ENCODE assay signal across 8 cellular contexts in the genomic region with DNA sequence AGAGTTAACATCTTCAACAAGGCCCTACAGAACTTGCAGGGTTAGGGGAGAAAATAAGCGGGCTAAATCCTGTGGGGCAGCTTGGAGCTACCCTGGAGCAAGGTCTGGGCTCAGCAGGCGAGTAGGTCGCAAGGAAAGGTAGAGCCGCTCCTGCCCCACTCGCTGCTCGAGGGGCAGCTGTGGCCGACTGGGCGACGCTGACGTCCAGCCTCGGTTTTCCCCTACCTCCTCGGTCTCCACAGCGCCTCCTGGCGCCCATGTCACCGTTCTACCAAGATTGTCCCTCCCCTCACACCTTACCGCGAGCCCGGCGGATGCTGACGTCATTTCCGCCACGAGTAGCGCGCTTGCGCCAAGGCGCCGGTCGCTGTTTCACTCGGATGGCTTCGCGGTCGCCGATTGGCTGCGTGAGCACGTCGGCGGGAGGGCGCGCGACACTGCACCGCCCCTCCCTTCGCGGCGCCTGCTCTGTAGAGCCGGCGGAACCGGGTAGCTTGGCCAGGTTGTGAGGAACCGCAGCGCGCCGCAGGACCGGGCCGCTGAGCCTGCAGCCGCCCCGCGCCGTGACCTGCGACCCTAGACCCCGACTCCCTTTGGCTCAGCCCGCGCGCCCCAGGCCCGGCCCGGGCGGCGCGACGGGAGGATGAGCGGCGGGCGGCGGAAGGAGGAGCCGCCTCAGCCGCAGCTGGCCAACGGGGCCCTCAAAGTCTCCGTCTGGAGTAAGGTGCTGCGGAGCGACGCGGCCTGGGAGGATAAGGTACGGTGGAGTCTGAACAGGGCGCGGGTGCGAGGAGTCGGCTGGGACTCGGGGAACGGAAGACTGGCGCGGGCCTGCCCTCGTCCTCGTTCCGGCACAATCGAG. TPM values are rescaled to one million over a fixed set of nuclear protein-coding genes. Genes with fewer than 3 reads are reported as not detected.
DNase-seq lines count a peak whose midpoint lies in the region; ATAC-seq and TF ChIP-seq lines count a peak whose summit lies in the region.

A gene with protein sequence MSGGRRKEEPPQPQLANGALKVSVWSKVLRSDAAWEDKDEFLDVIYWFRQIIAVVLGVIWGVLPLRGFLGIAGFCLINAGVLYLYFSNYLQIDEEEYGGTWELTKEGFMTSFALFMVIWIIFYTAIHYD (plus strand): TSS at position 471 of the 862 bp plus-strand sequence. CDS start 173 bp downstream, at position 644.

- H3K4me1 Mint-ChIP-seq in HFFc6 (ENCODE audit: low read depth) = peaks cover 20% of the 10 kb centered on the region
- peaks cover 26% of the 10 kb centered on the region for H3K4me1 Mint-ChIP-seq in activated naive CD4-positive, alpha-beta T cell treated with anti-CD3 and anti-CD28 coated beads, Interleukin-2, amount 50 U/mL, for 24 hours

- H3F3A ChIP-seq in SK-N-SH (replicated peaks; ENCODE audit: insufficient read depth) = no peaks in the 10 kb centered on the region

- H3K4me3 ChIP-seq in GM08714 (ENCODE audit: low read length) (peak within 1 kb of the TSS; percentile 92), NB4 (ENCODE audit: low read depth, low read length) (peak within 1 kb of the TSS; percentile 93), SK-N-SH (ENCODE audit: low read depth in 2 of 2, low read length in 1 of 2) (peak within 1 kb of the TSS; percentile 76 to 99), thoracic aorta (peak within 1 kb of the TSS; percentile 100)

- H3K4me3 Mint-ChIP-seq in HFFc6 = peak within 1 kb of the TSS; percentile 99
- peak within 1 kb of the TSS; percentile 99 for H3K4me3 Mint-ChIP-seq in activated naive CD4-positive, alpha-beta T cell treated with anti-CD3 and anti-CD28 coated beads, Interleukin-2, amount 50 U/mL, for 24 hours

- peak within 1 kb of the TSS; percentile 87 for H3K27ac Mint-ChIP-seq in HFFc6
- peak within 1 kb of the TSS; percentile 98 for H3K27ac Mint-ChIP-seq in activated naive CD4-positive, alpha-beta T cell treated with anti-CD3 and anti-CD28 coated beads, Interleukin-2, amount 50 U/mL, for 24 hours

- H3K9me3 Mint-ChIP-seq in HFFc6 = no peaks in the 10 kb centered on the region
- H3K9me3 Mint-ChIP-seq in activated naive CD4-positive, alpha-beta T cell treated with anti-CD3 and anti-CD28 coated beads, Interleukin-2, amount 50 U/mL, for 24 hours = no peaks in the 10 kb centered on the region

- H3K27me3 Mint-ChIP-seq in HFFc6 (ENCODE audit: insufficient read depth) = peaks cover 4% of the 10 kb centered on the region
- no peaks in the 10 kb centered on the region for H3K27me3 Mint-ChIP-seq in activated naive CD4-positive, alpha-beta T cell treated with anti-CD3 and anti-CD28 coated beads, Interleukin-2, amount 50 U/mL, for 24 hours

- WGBS in SK-N-SH (ENCODE audit: low lambda C conversion rate) = 1% methylated on average over 50 of the region's 93 CpGs

- H3K27ac ChIP-seq in SK-N-SH (ENCODE audit: low read depth in 2 of 2, low read length in 1 of 2) (peak within 1 kb of the TSS; percentile 64 to 73), thoracic aorta (peak within 1 kb of the TSS; percentile 79 to 89)

- peak; percentile 69 for TF ChIP-seq RAD21 in SK-N-SH (IDR thresholded peaks at IDR 0.05; ENCODE audit: low read length)

- peaks cover 18% of the 10 kb centered on the region; the same call in 1 of the 2 replicates for H4K20me1 ChIP-seq in SK-N-SH (ENCODE audit: insufficient read depth)

- H3K36me3 Mint-ChIP-seq in HFFc6 (ENCODE audit: low read depth) = no peaks in the 10 kb centered on the region; the same call in 1 of the 2 replicates
- H3K36me3 Mint-ChIP-seq in activated naive CD4-positive, alpha-beta T cell treated with anti-CD3 and anti-CD28 coated beads, Interleukin-2, amount 50 U/mL, for 24 hours = no peaks in the 10 kb centered on the region

- ATAC-seq in omental fat pad (ENCODE audit: low FRiP score) (peak; percentile 99), thoracic aorta (ENCODE audit: insufficient number of reproducible peaks, low FRiP score, low read depth) (peak; percentile 92)

- no peaks in the 10 kb centered on the region for H3K27me3 ChIP-seq in SK-N-SH (ENCODE audit: insufficient read depth)
- no peaks in the 10 kb centered on the region for H3K27me3 ChIP-seq in thoracic aorta (replicated peaks; ENCODE audit: insufficient read depth)

- no peak; a peak in 1 of 4 replicates for TF ChIP-seq EP300 in SK-N-SH (IDR thresholded peaks at IDR 0.05; ENCODE audit: borderline replicate concordance in 1 of 2, low read depth in 1 of 2, low read length in 1 of 2)

- CTCF ChIA-PET in SK-N-SH (lab: Yijun Ruan, JAX) = interaction anchor here (0.6 to 3.9 kb wide), 38 partner anchors 9 to 1155 kb away, joined by 3 to 37 read pairs (median 4); a partner anchor contains a TSS

- no peaks in the 10 kb centered on the region for H3K9me2 ChIP-seq in SK-N-SH

- H3K4me1 ChIP-seq in SK-N-SH (ENCODE audit: control insufficient read depth in 1 of 2, insufficient read depth in 2 of 2, low read depth in 1 of 2, low read length in 1 of 2) (peaks cover 4 to 12% of the 10 kb centered on the region in 2 experiments; a peak in 1 of 4 replicates), thoracic aorta (ENCODE audit: control insufficient read depth in 1 of 2, low read depth in 2 of 2) (peaks cover 7 to 24% of the 10 kb centered on the region in 2 donors)

- H3K36me3 ChIP-seq in SK-N-SH (replicated peaks in 1 of 2; ENCODE audit: control insufficient read depth in 1 of 2, insufficient read depth in 2 of 2, low read length in 1 of 2) = peaks cover 10 to 27% of the 10 kb centered on the region in 2 experiments
- H3K36me3 ChIP-seq in thoracic aorta = peaks cover 18% of the 10 kb centered on the region

- TF ChIP-seq CTCF in HFFc6 (IDR thresholded peaks at IDR 0.05) (peak; percentile 96), NB4 (IDR thresholded peaks at IDR 0.05; ENCODE audit: low read depth, low read length) (peak; percentile 85), SK-N-SH (IDR thresholded peaks at IDR 0.05) (peak; percentile 80), omental fat pad (IDR thresholded peaks at IDR 0.05) (peak in 2 of 3 donors; percentile 45 to 77), thoracic aorta (IDR thresholded peaks at IDR 0.05) (peak; percentile 79)

- peak within 1 kb of the TSS; percentile 85 for H3K4me2 ChIP-seq in SK-N-SH

- H3K79me2 ChIP-seq in SK-N-SH (ENCODE audit: insufficient read depth) = peaks cover 38% of the 10 kb centered on the region

- peak within 1 kb of the TSS; percentile 92 for H3K9ac ChIP-seq in SK-N-SH

- H3K9me3 ChIP-seq in SK-N-SH = no peaks in the 10 kb centered on the region
- H3K9me3 ChIP-seq in thoracic aorta = no peaks in the 10 kb centered on the region

- H2AFZ ChIP-seq in SK-N-SH (ENCODE audit: low read depth) = peak within 1 kb of the TSS; percentile 99

- peak; percentile 97 for TF ChIP-seq POLR2A in NB4 (IDR thresholded peaks at IDR 0.05; ENCODE audit: extremely low read depth, insufficient read length)

- DNase-seq in HFFc6 = peak; percentile 97
- peak; percentile 100 for DNase-seq in NB4 (ENCODE audit: low read depth)
- DNase-seq in SK-N-SH = peak; percentile 96
- peak; percentile 90 for DNase-seq in glomerular endothelial cell (ENCODE audit: extremely low read depth, low read depth, low spot score)
- peak; percentile 94 for DNase-seq in omental fat pad (ENCODE audit: low spot score)
- peak; percentile 95 for DNase-seq in thoracic aorta (ENCODE audit: low spot score)

- POLR2A ChIA-PET in SK-N-SH (lab: Yijun Ruan, JAX) = interaction anchor here (0.7 to 1.4 kb wide), 7 partner anchors 18 to 149 kb away, joined by 3 to 6 read pairs (median 3); a partner anchor contains a TSS

TF ChIP-seq in SK-N-SH, 30 proteins besides CTCF, POLR2A, EP300 and RAD21 (continues in another document):
- no peak for TF ChIP-seq NFIC (IDR thresholded peaks at IDR 0.05; ENCODE audit: borderline replicate concordance)
- peak; percentile 80 for TF ChIP-seq POLR2AphosphoS5 (IDR thresholded peaks at IDR 0.05; ENCODE audit: low read depth, low read length)
- TF ChIP-seq SIN3A (IDR thresholded peaks at IDR 0.05; ENCODE audit: borderline replicate concordance, low read depth, low read length) = peak; percentile 85; the same call in 1 of the 2 replicates
- peak; percentile 90 for TF ChIP-seq CHD2 (IDR thresholded peaks at IDR 0.05; ENCODE audit: low read length, partially characterized antibody)
- peak; percentile 63; the same call in 1 of the 2 replicates for TF ChIP-seq RFX5 (IDR thresholded peaks at IDR 0.05; ENCODE audit: low read length)
- TF ChIP-seq, protein P1, sequence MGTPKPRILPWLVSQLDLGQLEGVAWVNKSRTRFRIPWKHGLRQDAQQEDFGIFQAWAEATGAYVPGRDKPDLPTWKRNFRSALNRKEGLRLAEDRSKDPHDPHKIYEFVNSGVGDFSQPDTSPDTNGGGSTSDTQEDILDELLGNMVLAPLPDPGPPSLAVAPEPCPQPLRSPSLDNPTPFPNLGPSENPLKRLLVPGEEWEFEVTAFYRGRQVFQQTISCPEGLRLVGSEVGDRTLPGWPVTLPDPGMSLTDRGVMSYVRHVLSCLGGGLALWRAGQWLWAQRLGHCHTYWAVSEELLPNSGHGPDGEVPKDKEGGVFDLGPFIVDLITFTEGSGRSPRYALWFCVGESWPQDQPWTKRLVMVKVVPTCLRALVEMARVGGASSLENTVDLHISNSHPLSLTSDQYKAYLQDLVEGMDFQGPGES (IDR thresholded peaks at IDR 0.05; ENCODE audit: low read depth, low read length) = no peak
- TF ChIP-seq, protein P2, sequence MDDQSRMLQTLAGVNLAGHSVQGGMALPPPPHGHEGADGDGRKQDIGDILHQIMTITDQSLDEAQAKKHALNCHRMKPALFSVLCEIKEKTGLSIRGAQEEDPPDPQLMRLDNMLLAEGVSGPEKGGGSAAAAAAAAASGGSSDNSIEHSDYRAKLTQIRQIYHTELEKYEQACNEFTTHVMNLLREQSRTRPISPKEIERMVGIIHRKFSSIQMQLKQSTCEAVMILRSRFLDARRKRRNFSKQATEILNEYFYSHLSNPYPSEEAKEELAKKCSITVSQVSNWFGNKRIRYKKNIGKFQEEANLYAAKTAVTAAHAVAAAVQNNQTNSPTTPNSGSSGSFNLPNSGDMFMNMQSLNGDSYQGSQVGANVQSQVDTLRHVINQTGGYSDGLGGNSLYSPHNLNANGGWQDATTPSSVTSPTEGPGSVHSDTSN (IDR thresholded peaks at IDR 0.05) = peak; percentile 17; the same call in 1 of the 2 replicates
- TF ChIP-seq JUND (IDR thresholded peaks at IDR 0.05) = no peak
- TF ChIP-seq TAF1 (IDR thresholded peaks at IDR 0.05; ENCODE audit: borderline replicate concordance, low read depth, low read length) = peak; percentile 25; the same call in 1 of the 2 replicates

RNA-seq across cellular contexts. Expression of the gene that starts here (rescaled TPM):
- 100 to 1,000 TPM in 3 of 6 experiments, 10 to 100 TPM in 3; 94.5 to 105 (median 100) TPM for total RNA-seq in HFFc6 (2021; fragmentation: NEBNext Ultra II Directional; extraction: Animal tissue kit (Norgen Biotek cat#: 25700))
- polyA plus RNA-seq in SK-N-SH (2012; rRNA removed) = 91.1 and 108 TPM in 2 replicates
- 117 and 118 TPM in 2 replicates for polyA plus RNA-seq in SK-N-SH (2012; cell fraction: cytosol; rRNA removed)
- 46.3 and 65.7 TPM in 2 replicates for polyA plus RNA-seq in SK-N-SH (2012; cell fraction: nucleus; rRNA removed)
- total RNA-seq in glomerular endothelial cell = 128 and 174 TPM in 2 replicates
- total RNA-seq in omental fat pad = 100 to 1,000 TPM in 2 of 4 donors, 10 to 100 TPM in 2; 66.8 to 117 (median 89.1) TPM
- 10 to 100 TPM; 52.0 to 72.1 TPM for total RNA-seq in thoracic aorta

Comparison
In these comparisons a context has a peak if more than half of its experiments do, and no peak if none do; other contexts are left out.
1. Peak in every context shown above with its lines: DNase-seq, ATAC-seq, H3K4me3 ChIP-seq and H3K27ac ChIP-seq.